Comparison of ENCODE assay signal across 8 cellular contexts in genomic region chr1:221725683-221726330, GRCh38. TPM values are rescaled to one million over a fixed set of nuclear protein-coding genes. Genes with fewer than 3 reads are reported as not detected.
DNase-seq lines count a peak whose midpoint lies in the region; ATAC-seq, FAIRE-seq and TF ChIP-seq lines count a peak whose summit lies in the region.

No MANE protein-coding gene starts in this region.

- H3K9ac ChIP-seq in GM23248 (peak overlapping the region; percentile 45), keratinocyte (ENCODE audit: control insufficient read depth, extremely low read depth, insufficient read depth, low read length) (no peak overlapping the region)

- ATAC-seq in SK-N-SH treated with all-trans-retinoic acid at 6 μM for 48 hours (peak; percentile 41), GM21360 (IDR thresholded peaks at IDR 0.05; ENCODE audit: unreplicated experiment) (no peak)

- no peaks in the 10 kb centered on the region for H3K27me3 ChIP-seq in GM23248 (replicated peaks; ENCODE audit: insufficient read depth)
- no peaks in the 10 kb centered on the region for H3K27me3 ChIP-seq in keratinocyte (ENCODE audit: control insufficient read depth, extremely low read depth, insufficient read depth, low read length)

- TF ChIP-seq CTCF in keratinocyte (optimal IDR thresholded peaks at IDR 0.05 in 1 of 3, IDR thresholded peaks at IDR 0.05 in 1 of 3, conservative IDR thresholded peaks at IDR 0.05 in 1 of 3; ENCODE audit: extremely low read depth in 1 of 3, insufficient read depth in 2 of 3, low read length in 3 of 3): no peak

- H3F3A ChIP-seq in GM23248 (ENCODE audit: insufficient read depth): peaks cover 40% of the 10 kb centered on the region

- DNase-seq in ELR (ENCODE audit: low read depth) (peak; percentile 67), GM23248 (peak; percentile 83), keratinocyte (ENCODE audit: low read depth, low spot score) (no peak), NCI-H1092 treated with DMSO at 0.1 percent for 48 hours (lab: John Stamatoyannopoulos, UW) (no peak), NCI-H2107 treated with DMSO at 0.1 percent for 48 hours (lab: John Stamatoyannopoulos, UW; ENCODE audit: unreplicated experiment) (no peak), nucleus accumbens (lab: John Stamatoyannopoulos, UW) (no peak)

- H2AFZ ChIP-seq in GM23248 (peak overlapping the region; percentile 57), keratinocyte (ENCODE audit: control insufficient read depth, low read length) (peak overlapping the region; percentile 45)

- no peaks in the 10 kb centered on the region for H3K9me2 ChIP-seq in GM23248 (ENCODE audit: insufficient read depth)

- in situ Hi-C loops in GM23248 (cut with MboI): no loop called here

- H3K9me3 ChIP-seq in GM23248 (ENCODE audit: low read depth): no peaks in the 10 kb centered on the region
- H3K9me3 ChIP-seq in keratinocyte (ENCODE audit: control insufficient read depth, low read depth, low read length): peaks cover 7% of the 10 kb centered on the region

- H3K27ac ChIP-seq in GM23248 (peak overlapping the region; percentile 57), keratinocyte (ENCODE audit: control insufficient read depth, insufficient read depth, low read length) (peak overlapping the region; percentile 30)

- H3K4me3 ChIP-seq in GM23248 (peak overlapping the region; percentile 51), keratinocyte (ENCODE audit: control insufficient read depth in 2 of 3, extremely low read depth in 1 of 3, insufficient read depth in 2 of 3, low read depth in 1 of 3, low read length in 3 of 3) (no peak overlapping the region)

- H3K36me3 ChIP-seq in GM23248 (ENCODE audit: low read depth) (no peaks in the 10 kb centered on the region), keratinocyte (ENCODE audit: control insufficient read depth in 2 of 2, extremely low read depth in 1 of 2, insufficient read depth in 2 of 2, low read length in 2 of 2) (peaks cover 3 to 5% of the 10 kb centered on the region in 2 experiments)

- H3K4me2 ChIP-seq in GM23248 (ENCODE audit: unreplicated experiment): peak overlapping the region; percentile 81
- H3K4me2 ChIP-seq in keratinocyte (ENCODE audit: control insufficient read depth, extremely low read depth, insufficient read depth, low read depth, low read length): peak overlapping the region; percentile 25

- 5% methylated on average over 2 of the region's 2 CpGs for whole genome bisulfite sequencing in GM23248 (ENCODE audit: low coverage in 1 of 2, low lambda C conversion rate in 2 of 2, missing lambda C conversion rate in 2 of 2), 2 experiments

- H3K4me1 ChIP-seq in GM23248 (ENCODE audit: insufficient read depth): peaks cover 63% of the 10 kb centered on the region
- H3K4me1 ChIP-seq in keratinocyte (ENCODE audit: control insufficient read depth, extremely low read depth, insufficient read depth, low read length): peaks cover 25% of the 10 kb centered on the region

- FAIRE-seq in keratinocyte (lab: Jason Lieb, UNC): peak; percentile 5

- dilution Hi-C loops in keratinocyte (cut with MboI; ENCODE audit: extremely low pct_ligation_motif_present, low sequenced_read_pairs): no loop called here

- H3K9me1 ChIP-seq in keratinocyte (ENCODE audit: control insufficient read depth, extremely low read depth, insufficient read depth, low read length): no peaks in the 10 kb centered on the region

- no peaks in the 10 kb centered on the region for H4K20me1 ChIP-seq in GM23248 (ENCODE audit: insufficient read depth)
- no peaks in the 10 kb centered on the region for H4K20me1 ChIP-seq in keratinocyte (ENCODE audit: control insufficient read depth, extremely low read depth, insufficient read depth, low read length)

- H3K79me2 ChIP-seq in GM23248 (ENCODE audit: insufficient read depth) (peaks cover 92% of the 10 kb centered on the region), keratinocyte (ENCODE audit: control insufficient read depth, insufficient read depth, low read length) (peaks cover 7% of the 10 kb centered on the region)

TF ChIP-seq in SK-N-SH treated with all-trans-retinoic acid at 6 μM for 48 hours, 23 proteins besides CTCF, POLR2A, EP300 and RAD21:
- no peak for TF ChIP-seq BACH2 (CRISPR knock-in tag; IDR thresholded peaks at IDR 0.05; ENCODE audit: borderline replicate concordance)

RNA-seq across cellular contexts. Expression of gene DUSP10, which starts 16.1 kb away (rescaled TPM):
- 10.5 and 19.3 TPM in 2 replicates for total RNA-seq in GM23248 (2014; rRNA removed; shearing (Covaris generic))
- polyA plus RNA-seq in GM23248 (2016; fragmentation: Nextera tagmentation; extraction: Ambion mirVana) (16.2 and 16.4 TPM in 2 replicates), keratinocyte (15.1 to 19.7 TPM (median 17.0 TPM) in 3 replicates)
- 26.7 TPM for polyA plus RNA-seq in keratinocyte (2011; ENCODE audit: low read depth)
- polyA plus RNA-seq in keratinocyte (2011; cell fraction: cytosol; rRNA removed): 13.6 and 15.2 TPM in 2 replicates
- 36.6 and 39.1 TPM in 2 replicates for polyA plus RNA-seq in keratinocyte (2011; cell fraction: nucleus; rRNA removed)
- 10.0 and 28.9 TPM in 2 replicates for polyA plus RNA-seq in keratinocyte (2012; ENCODE audit: low replicate concordance)
- 23.6 to 51.9 TPM (median 40.2 TPM) in 3 replicates for polyA minus RNA-seq in keratinocyte
- polyA minus RNA-seq in keratinocyte (2011; cell fraction: cytosol; rRNA and poly(A)+ RNA removed): 13.2 TPM
- 34.9 and 58.6 TPM in 2 replicates for polyA minus RNA-seq in keratinocyte (2011; cell fraction: nucleus; rRNA and poly(A)+ RNA removed)

Comparison
In these comparisons a context has a peak if more than half of its experiments do, and no peak if none do; other contexts are left out.
1. DNase-seq: peak in ELR (single experiment) and GM23248 (single experiment); none in keratinocyte (single experiment), NCI-H1092 treated with DMSO at 0.1 percent for 48 hours (single experiment), NCI-H2107 treated with DMSO at 0.1 percent for 48 hours (single experiment) and nucleus accumbens (0 of 56).